Comparison of ENCODE assay signal across 11 cellular contexts in the genomic region with DNA sequence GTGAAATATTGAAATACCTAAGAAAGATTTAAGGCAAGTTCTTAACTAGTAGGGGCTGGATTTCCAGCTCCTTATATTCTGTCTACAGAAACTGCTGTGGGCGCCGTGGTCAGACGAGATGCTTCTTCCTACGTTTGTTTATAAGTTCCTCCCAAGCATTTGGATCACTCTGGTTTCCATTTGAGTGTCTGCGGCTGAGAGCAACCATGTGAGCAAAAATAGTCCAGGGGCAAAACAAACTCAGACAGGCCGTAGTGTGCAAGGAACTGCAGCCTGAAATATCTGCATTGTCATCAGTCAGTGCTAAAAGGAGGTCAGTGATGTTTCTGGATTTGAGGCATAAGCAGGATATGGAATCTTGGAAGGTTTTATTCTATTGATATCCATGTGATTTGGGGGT.
DNase-seq lines count a peak whose midpoint lies in the region; ATAC-seq and TF ChIP-seq lines count a peak whose summit lies in the region.
"Had no signal": no experiment of that assay in that cellular context is flagged by ENCODE, and none has a peak within 500 bp of the region (broad histone marks: within the 10 kb centered on the region; RNA-seq: fewer than 3 reads in every experiment).

No MANE protein-coding gene starts in this region.

- peak; percentile 69 for ATAC-seq in Right ventricle myocardium superior (ENCODE audit: poor library complexity)
- ATAC-seq: effector memory CD8-positive, alpha-beta T cell had no signal

- H3K4me1 Mint-ChIP-seq in activated naive CD8-positive, alpha-beta T cell treated with anti-CD3 and anti-CD28 coated beads for 36 hours = no peaks in the 10 kb centered on the region
- no peaks in the 10 kb centered on the region for H3K4me1 Mint-ChIP-seq in activated CD4-positive, alpha-beta T cell treated with anti-CD3 and anti-CD28 coated beads, Interleukin-2, amount 10 ng/mL, durations not matched to agents 7 days and 5 days
- H3K4me1 Mint-ChIP-seq: CD4-positive, CD25-positive, alpha-beta regulatory T cell had no signal

- H3K79me2 ChIP-seq in parathyroid adenoma = no peaks in the 10 kb centered on the region

- TF ChIP-seq CTCF in parathyroid adenoma (IDR thresholded peaks at IDR 0.05) (no peak), WERI-Rb-1 (IDR thresholded peaks at IDR 0.05; ENCODE audit: low read depth, low read length) (no peak)

- H3K27ac ChIP-seq in angular gyrus (ENCODE audit: low read depth, low read length) (peak overlapping the region; percentile 32), parathyroid adenoma (peak overlapping the region; percentile 13), WERI-Rb-1 (no peak overlapping the region)

- H3K4me3 ChIP-seq in parathyroid adenoma (ENCODE audit: low read depth, low read length) = no peak overlapping the region
- no peak overlapping the region for H3K4me3 ChIP-seq in WERI-Rb-1 (ENCODE audit: low read depth, low read length)

- no peak overlapping the region for H3K9ac ChIP-seq in parathyroid adenoma

- peak overlapping the region; percentile 43 for H2AFZ ChIP-seq in parathyroid adenoma

- no peaks in the 10 kb centered on the region for H3K27me3 ChIP-seq in parathyroid adenoma (ENCODE audit: control insufficient read depth, insufficient read depth, low read length)
- H3K27me3 ChIP-seq in WERI-Rb-1 (ENCODE audit: insufficient read depth, low read depth, severe bottlenecking) = no peaks in the 10 kb centered on the region

- POLR2A ChIA-PET in activated CD4-positive, alpha-beta T cell treated with anti-CD3 and anti-CD28 coated beads, Interleukin-2, amount 10 ng/mL, durations not matched to agents 7 days and 5 days (lab: Charles Lee) = no interaction called here

- H3K9me3 Mint-ChIP-seq in activated naive CD8-positive, alpha-beta T cell treated with anti-CD3 and anti-CD28 coated beads for 36 hours = no peaks in the 10 kb centered on the region
- no peaks in the 10 kb centered on the region for H3K9me3 Mint-ChIP-seq in activated CD4-positive, alpha-beta T cell treated with anti-CD3 and anti-CD28 coated beads, Interleukin-2, amount 10 ng/mL, durations not matched to agents 7 days and 5 days

- H3K4me1 ChIP-seq in parathyroid adenoma = no peaks in the 10 kb centered on the region

- H3K9me3 ChIP-seq in parathyroid adenoma (ENCODE audit: control insufficient read depth, low read length) (no peaks in the 10 kb centered on the region), WERI-Rb-1 (ENCODE audit: severe bottlenecking) (no peaks in the 10 kb centered on the region)

- peak in 10 of 14 donors; percentile 3 to 62 (median 32) for DNase-seq in C1 segment of cervical spinal cord (lab: John Stamatoyannopoulos, UW)
- no peak for DNase-seq in Right ventricle myocardium superior
- DNase-seq in activated naive CD8-positive, alpha-beta T cell treated with anti-CD3 and anti-CD28 coated beads for 36 hours = no peak
- no peak for DNase-seq in NCI-H345 treated with DMSO at 0.1 percent for 48 hours (lab: John Stamatoyannopoulos, UW; ENCODE audit: unreplicated experiment)
- no peak for DNase-seq in activated CD4-positive, alpha-beta T cell treated with anti-CD3 and anti-CD28 coated beads, Interleukin-2, amount 10 ng/mL, durations not matched to agents 7 days and 5 days
- no peak for DNase-seq in WERI-Rb-1
- DNase-seq: CD4-positive, CD25-positive, alpha-beta regulatory T cell; effector memory CD8-positive, alpha-beta T cell; NCI-H345 had no signal

- no peaks in the 10 kb centered on the region for H3K36me3 Mint-ChIP-seq in activated naive CD8-positive, alpha-beta T cell treated with anti-CD3 and anti-CD28 coated beads for 36 hours
- H3K36me3 Mint-ChIP-seq in activated CD4-positive, alpha-beta T cell treated with anti-CD3 and anti-CD28 coated beads, Interleukin-2, amount 10 ng/mL, durations not matched to agents 7 days and 5 days (ENCODE audit: low read depth) = no peaks in the 10 kb centered on the region
- H3K36me3 Mint-ChIP-seq: CD4-positive, CD25-positive, alpha-beta regulatory T cell had no signal

- no peak overlapping the region for H3K27ac Mint-ChIP-seq in activated naive CD8-positive, alpha-beta T cell treated with anti-CD3 and anti-CD28 coated beads for 36 hours
- H3K27ac Mint-ChIP-seq in activated CD4-positive, alpha-beta T cell treated with anti-CD3 and anti-CD28 coated beads, Interleukin-2, amount 10 ng/mL, durations not matched to agents 7 days and 5 days = no peak overlapping the region
- H3K27ac Mint-ChIP-seq: CD4-positive, CD25-positive, alpha-beta regulatory T cell; effector memory CD8-positive, alpha-beta T cell had no signal

- no peaks in the 10 kb centered on the region for H3K27me3 Mint-ChIP-seq in activated naive CD8-positive, alpha-beta T cell treated with anti-CD3 and anti-CD28 coated beads for 36 hours
- H3K27me3 Mint-ChIP-seq in activated CD4-positive, alpha-beta T cell treated with anti-CD3 and anti-CD28 coated beads, Interleukin-2, amount 10 ng/mL, durations not matched to agents 7 days and 5 days = no peaks in the 10 kb centered on the region
- H3K27me3 Mint-ChIP-seq: CD4-positive, CD25-positive, alpha-beta regulatory T cell; effector memory CD8-positive, alpha-beta T cell had no signal

- CTCF ChIA-PET in activated CD4-positive, alpha-beta T cell treated with anti-CD3 and anti-CD28 coated beads, Interleukin-2, amount 10 ng/mL, durations not matched to agents 7 days and 5 days (lab: Charles Lee) = no interaction called here

- H3K4me3 Mint-ChIP-seq in activated naive CD8-positive, alpha-beta T cell treated with anti-CD3 and anti-CD28 coated beads for 36 hours = no peak overlapping the region
- H3K4me3 Mint-ChIP-seq in activated CD4-positive, alpha-beta T cell treated with anti-CD3 and anti-CD28 coated beads, Interleukin-2, amount 10 ng/mL, durations not matched to agents 7 days and 5 days = no peak overlapping the region
- H3K4me3 Mint-ChIP-seq: CD4-positive, CD25-positive, alpha-beta regulatory T cell; effector memory CD8-positive, alpha-beta T cell had no signal

- no peak overlapping the region for H3K4me2 ChIP-seq in parathyroid adenoma (ENCODE audit: low read length)

- no peaks in the 10 kb centered on the region for H3K36me3 ChIP-seq in parathyroid adenoma (ENCODE audit: control insufficient read depth, insufficient read depth, low read length)
- no peaks in the 10 kb centered on the region for H3K36me3 ChIP-seq in WERI-Rb-1

- intact Hi-C loops in Right ventricle myocardium superior (cut with DNase I) = no loop called here

Comparison
In these comparisons a context has a peak if more than half of its experiments do, and no peak if none do; other contexts are left out.
1. DNase-seq: peak in C1 segment of cervical spinal cord (10 of 14); none in Right ventricle myocardium superior (single experiment), activated naive CD8-positive, alpha-beta T cell treated with anti-CD3 and anti-CD28 coated beads for 36 hours (single experiment), NCI-H345 treated with DMSO at 0.1 percent for 48 hours (single experiment), activated CD4-positive, alpha-beta T cell treated with anti-CD3 and anti-CD28 coated beads, Interleukin-2, amount 10 ng/mL, durations not matched to agents 7 days and 5 days (single experiment) and WERI-Rb-1 (single experiment).